Comparison of ENCODE assay signal across 13 cellular contexts in genomic region chr5:59473611-59474010, GRCh38.
DNase-seq lines count a peak whose midpoint lies in the region; ATAC-seq and TF ChIP-seq lines count a peak whose summit lies in the region.
"Had no signal": no experiment of that assay in that cellular context is flagged by ENCODE, and none has a peak within 500 bp of the region (broad histone marks: within the 10 kb centered on the region; RNA-seq: fewer than 3 reads in every experiment).

No MANE protein-coding gene starts in this region.

- TF ChIP-seq POLR2A in uterus (IDR thresholded peaks at IDR 0.05): no peak

- H3K9me3 ChIP-seq in SK-N-SH: no peaks in the 10 kb centered on the region
- H3K9me3 ChIP-seq in fibroblast of lung (ENCODE audit: control insufficient read depth, insufficient read depth, low read depth, low read length): no peaks in the 10 kb centered on the region
- H3K9me3 ChIP-seq in uterus: no peaks in the 10 kb centered on the region
- no peaks in the 10 kb centered on the region for H3K9me3 ChIP-seq in aorta (ENCODE audit: control insufficient read depth, low read length)

- ATAC-seq in aorta (ENCODE audit: low FRiP score): no peak
- no peak for ATAC-seq in HG03457 (IDR thresholded peaks at IDR 0.05; ENCODE audit: unreplicated experiment)
- ATAC-seq: HepG2 had no signal

- no peak for TF ChIP-seq EP300 in SK-N-SH (IDR thresholded peaks at IDR 0.05; ENCODE audit: borderline replicate concordance in 1 of 2, low read depth in 1 of 2, low read length in 1 of 2)

- H3K36me3 ChIP-seq in SK-N-SH (replicated peaks in 1 of 2; ENCODE audit: control insufficient read depth in 1 of 2, insufficient read depth in 2 of 2, low read length in 1 of 2): no peaks in the 10 kb centered on the region
- no peaks in the 10 kb centered on the region for H3K36me3 ChIP-seq in fibroblast of lung (ENCODE audit: control insufficient read depth, insufficient read depth, low read length)
- no peaks in the 10 kb centered on the region for H3K36me3 ChIP-seq in uterus
- H3K36me3 ChIP-seq in aorta (ENCODE audit: control insufficient read depth in 1 of 2, insufficient read depth in 2 of 2, low read length in 1 of 2): no peaks in the 10 kb centered on the region

- H3K9ac ChIP-seq in SK-N-SH (no peak overlapping the region), fibroblast of lung (ENCODE audit: insufficient read depth, low read length) (no peak overlapping the region)

- H4K20me1 ChIP-seq in SK-N-SH (ENCODE audit: insufficient read depth) (no peaks in the 10 kb centered on the region), fibroblast of lung (ENCODE audit: control insufficient read depth, extremely low read depth, insufficient read depth, low read length) (no peaks in the 10 kb centered on the region)

- H3K4me3 ChIP-seq in SK-N-SH (ENCODE audit: low read depth in 2 of 2, low read length in 1 of 2) (no peak overlapping the region), fibroblast of lung (replicated peaks in 1 of 4; ENCODE audit: control extremely low read depth in 1 of 4, insufficient read depth in 1 of 4, low read depth in 3 of 4, low read length in 4 of 4) (no peak overlapping the region), uterus (no peak overlapping the region), aorta (ENCODE audit: low read length in 2 of 2) (no peak overlapping the region)

- no peaks in the 10 kb centered on the region for H3K9me2 ChIP-seq in SK-N-SH

- no peak for TF ChIP-seq RAD21 in SK-N-SH (IDR thresholded peaks at IDR 0.05; ENCODE audit: low read length)

- CTCF ChIA-PET in SK-N-SH (lab: Yijun Ruan, JAX): interaction anchor here (1.1 kb wide), 1 partner anchor 114 kb away, joined by 3 read pairs; no protein-coding TSS in a partner anchor

- H3K79me2 ChIP-seq in SK-N-SH (ENCODE audit: insufficient read depth): no peaks in the 10 kb centered on the region
- H3K79me2 ChIP-seq in fibroblast of lung (ENCODE audit: control insufficient read depth, insufficient read depth, low read length): no peaks in the 10 kb centered on the region

- no peaks in the 10 kb centered on the region for H3F3A ChIP-seq in SK-N-SH (replicated peaks; ENCODE audit: insufficient read depth)

- H3K4me1 ChIP-seq in SK-N-SH (ENCODE audit: control insufficient read depth in 1 of 2, insufficient read depth in 2 of 2, low read depth in 1 of 2, low read length in 1 of 2) (no peaks in the 10 kb centered on the region; a peak in 2 of 4 replicates), fibroblast of lung (ENCODE audit: control insufficient read depth, extremely low read depth, insufficient read depth, low read length) (no peaks in the 10 kb centered on the region), uterus (no peaks in the 10 kb centered on the region), aorta (ENCODE audit: control insufficient read depth in 1 of 2, insufficient read depth in 2 of 2, low read length in 2 of 2) (peaks cover 2 to 3% of the 10 kb centered on the region in 2 donors)

- peak overlapping the region in 1 of 2 experiments; percentile 14; a peak in 1 of 4 replicates for H3K27ac ChIP-seq in SK-N-SH (ENCODE audit: low read depth in 2 of 2, low read length in 1 of 2)
- H3K27ac ChIP-seq in fibroblast of lung (ENCODE audit: insufficient read depth, low read length): no peak overlapping the region
- H3K27ac ChIP-seq in uterus: no peak overlapping the region
- no peak overlapping the region for H3K27ac ChIP-seq in aorta (ENCODE audit: low read depth in 1 of 2, low read length in 2 of 2)

- H3K4me2 ChIP-seq in SK-N-SH (no peak overlapping the region), fibroblast of lung (ENCODE audit: extremely low read depth, insufficient read depth, low read length) (no peak overlapping the region)

- no peak for TF ChIP-seq CTCF in SK-N-SH (IDR thresholded peaks at IDR 0.05)
- no peak for TF ChIP-seq CTCF in fibroblast of lung (conservative IDR thresholded peaks at IDR 0.05 in 1 of 2, IDR thresholded peaks at IDR 0.05 in 1 of 2; ENCODE audit: low read depth in 1 of 2, low read length in 2 of 2)
- TF ChIP-seq CTCF in uterus (IDR thresholded peaks at IDR 0.05): no peak

- POLR2A ChIA-PET in SK-N-SH (lab: Yijun Ruan, JAX): no interaction called here

- H2AFZ ChIP-seq in SK-N-SH (ENCODE audit: low read depth) (no peak overlapping the region), fibroblast of lung (ENCODE audit: low read length) (no peak overlapping the region)

- H3K27me3 ChIP-seq in SK-N-SH (ENCODE audit: insufficient read depth): no peaks in the 10 kb centered on the region
- H3K27me3 ChIP-seq in fibroblast of lung (ENCODE audit: control insufficient read depth, insufficient read depth, low read length): no peaks in the 10 kb centered on the region
- no peaks in the 10 kb centered on the region for H3K27me3 ChIP-seq in uterus
- no peaks in the 10 kb centered on the region for H3K27me3 ChIP-seq in aorta (ENCODE audit: control insufficient read depth in 1 of 2, insufficient read depth in 2 of 2, low read length in 1 of 2)

- DNase-seq in ELR (ENCODE audit: low read depth): peak; percentile 40
- no peak for DNase-seq in SK-N-SH
- peak; percentile 23 to 66 for DNase-seq in fibroblast of lung (ENCODE audit: low read depth in 2 of 2)
- peak; percentile 34 for DNase-seq in retina
- no peak for DNase-seq in uterus
- DNase-seq in aorta: no peak
- DNase-seq: C1 segment of cervical spinal cord; CD4-positive, alpha-beta T cell; DMS79; GDM1; HCEC 1CT had no signal

- intact Hi-C loops in uterus (cut with DNase I; ENCODE audit: low total_unique reads): no loop called here
- intact Hi-C loops in aorta (cut with DNase I): no loop called here

TF ChIP-seq in SK-N-SH, 30 proteins besides CTCF, POLR2A, EP300 and RAD21:
- TF ChIP-seq FOXJ3 (CRISPR knock-in tag; IDR thresholded peaks at IDR 0.05) (no peak), FOSL2 (IDR thresholded peaks at IDR 0.05; ENCODE audit: borderline replicate concordance, low read depth) (no peak), PBX3 (IDR thresholded peaks at IDR 0.05) (0 out of 2 replicates have a peak, but pooled peaks have one; percentile 30), YY1 (IDR thresholded peaks at IDR 0.05; ENCODE audit: low read depth) (no peak), GABPA (IDR thresholded peaks at IDR 0.05; ENCODE audit: low read depth) (no peak), MXI1 (IDR thresholded peaks at IDR 0.05; ENCODE audit: low read depth, low read length) (no peak), FOXM1 (IDR thresholded peaks at IDR 0.05; ENCODE audit: low read depth) (no peak), TEAD4 (IDR thresholded peaks at IDR 0.05; ENCODE audit: borderline replicate concordance, insufficient read depth) (no peak)

Comparison
In these comparisons a context has a peak if more than half of its experiments do, and no peak if none do; other contexts are left out.
1. DNase-seq: peak in ELR (single experiment), fibroblast of lung (2 of 2) and retina (single experiment); none in SK-N-SH (single experiment), uterus (0 of 2) and aorta (0 of 2).